8 cellular contexts compared by ENCODE assay signal in genomic region chr18:32470136-32470712, GRCh38. TPM values are rescaled to one million over a fixed set of nuclear protein-coding genes. Genes with fewer than 3 reads are reported as not detected.
DNase-seq lines count a peak whose midpoint lies in the region; ATAC-seq and TF ChIP-seq lines count a peak whose summit lies in the region.

No MANE protein-coding gene starts in this region.

- no CpG with 5 or more reads among the region's 81 CpGs for WGBS in gastroesophageal sphincter (ENCODE audit: low coverage in 1 of 2), 2 donors

- peak overlapping the region; percentile 65 to 96 (median 92) for H3K27ac ChIP-seq in gastroesophageal sphincter

- peaks cover 49% of the 10 kb centered on the region for H3K27me3 Mint-ChIP-seq in activated T-cell treated with anti-CD3 and anti-CD28 coated beads, Interleukin-2, amount 50 U/mL, for 4 hours (ENCODE audit: low read depth)

- H3K27me3 ChIP-seq in gastroesophageal sphincter, result no peaks in the 10 kb centered on the region

- peak overlapping the region; percentile 86 to 87 for H3K4me3 ChIP-seq in gastroesophageal sphincter

- no peak for TF ChIP-seq POLR2A in gastroesophageal sphincter (IDR thresholded peaks at IDR 0.05)

- peaks cover 0 to 40% (median 3%) of the 10 kb centered on the region in 3 donors for H3K4me1 ChIP-seq in gastroesophageal sphincter

- H3K36me3 ChIP-seq in gastroesophageal sphincter, result no peaks in the 10 kb centered on the region

- H3K4me3 Mint-ChIP-seq in activated T-cell treated with anti-CD3 and anti-CD28 coated beads, Interleukin-2, amount 50 U/mL, for 4 hours, result peak overlapping the region; percentile 79

- H3K9me3 Mint-ChIP-seq in activated T-cell treated with anti-CD3 and anti-CD28 coated beads, Interleukin-2, amount 50 U/mL, for 4 hours, result no peaks in the 10 kb centered on the region

- ATAC-seq in HG03439 (IDR thresholded peaks at IDR 0.05; ENCODE audit: unreplicated experiment) (peak; percentile 9), gastroesophageal sphincter (peak; percentile 64), HG02970 (IDR thresholded peaks at IDR 0.05; ENCODE audit: low FRiP score, unreplicated experiment) (no peak)
- ATAC-seq in activated T-cell treated with anti-CD3 and anti-CD28 coated beads, Interleukin-2, amount 50 U/mL, for 4 hours, result peak; percentile 2 to 6

- peaks cover 28% of the 10 kb centered on the region for H3K4me1 Mint-ChIP-seq in activated T-cell treated with anti-CD3 and anti-CD28 coated beads, Interleukin-2, amount 50 U/mL, for 4 hours (ENCODE audit: low read depth)

- TF ChIP-seq EP300 in gastroesophageal sphincter (IDR thresholded peaks at IDR 0.05), result no peak

- peak; percentile 44 for DNase-seq in NCI-H2196 (lab: John Stamatoyannopoulos, UW; ENCODE audit: unreplicated experiment)
- DNase-seq in NCI-H2196 treated with DMSO at 0.1 percent for 48 hours (lab: John Stamatoyannopoulos, UW; ENCODE audit: unreplicated experiment), result no peak
- no peak for DNase-seq in activated T-cell treated with anti-CD3 and anti-CD28 coated beads, Interleukin-2, amount 50 U/mL, for 4 hours
- DNase-seq in nucleus accumbens (lab: John Stamatoyannopoulos, UW), result peak in 36 of 56 donors; percentile 15 to 73 (median 44)
- no peak for DNase-seq in NCI-H69 (lab: John Stamatoyannopoulos, UW)

- no peaks in the 10 kb centered on the region for H3K9me3 ChIP-seq in gastroesophageal sphincter

- H3K36me3 Mint-ChIP-seq in activated T-cell treated with anti-CD3 and anti-CD28 coated beads, Interleukin-2, amount 50 U/mL, for 4 hours (ENCODE audit: insufficient read depth), result no peaks in the 10 kb centered on the region

- TF ChIP-seq CTCF in gastroesophageal sphincter (IDR thresholded peaks at IDR 0.05), result no peak

RNA-seq across cellular contexts. Expression of gene GAREM1, which starts 0.5 kb away (rescaled TPM):
- total RNA-seq in activated T-cell treated with anti-CD3 and anti-CD28 coated beads, Interleukin-2, amount 50 U/mL, for 4 hours, result under 1 TPM; 0.11 to 0.33 (median 0.30) TPM
- 10 to 100 TPM in 3 of 4 donors, 1 to 10 TPM in 1; 8.2 to 16.6 (median 12.3) TPM for total RNA-seq in gastroesophageal sphincter

Comparison
In these comparisons a context has a peak if more than half of its experiments do, and no peak if none do; other contexts are left out.
1. DNase-seq: peak in NCI-H2196 (single experiment) and nucleus accumbens (36 of 56); none in NCI-H2196 treated with DMSO at 0.1 percent for 48 hours (single experiment), activated T-cell treated with anti-CD3 and anti-CD28 coated beads, Interleukin-2, amount 50 U/mL, for 4 hours (single experiment) and NCI-H69 (single experiment).
2. RNA of gene GAREM1, which starts 0.5 kb away (total RNA-seq): 8.2 to 16.6 TPM in gastroesophageal sphincter; 0.11 to 0.33 TPM in activated T-cell treated with anti-CD3 and anti-CD28 coated beads, Interleukin-2, amount 50 U/mL, for 4 hours; every median in the first group is over 4 times any median in the second.